In the genomic region with DNA sequence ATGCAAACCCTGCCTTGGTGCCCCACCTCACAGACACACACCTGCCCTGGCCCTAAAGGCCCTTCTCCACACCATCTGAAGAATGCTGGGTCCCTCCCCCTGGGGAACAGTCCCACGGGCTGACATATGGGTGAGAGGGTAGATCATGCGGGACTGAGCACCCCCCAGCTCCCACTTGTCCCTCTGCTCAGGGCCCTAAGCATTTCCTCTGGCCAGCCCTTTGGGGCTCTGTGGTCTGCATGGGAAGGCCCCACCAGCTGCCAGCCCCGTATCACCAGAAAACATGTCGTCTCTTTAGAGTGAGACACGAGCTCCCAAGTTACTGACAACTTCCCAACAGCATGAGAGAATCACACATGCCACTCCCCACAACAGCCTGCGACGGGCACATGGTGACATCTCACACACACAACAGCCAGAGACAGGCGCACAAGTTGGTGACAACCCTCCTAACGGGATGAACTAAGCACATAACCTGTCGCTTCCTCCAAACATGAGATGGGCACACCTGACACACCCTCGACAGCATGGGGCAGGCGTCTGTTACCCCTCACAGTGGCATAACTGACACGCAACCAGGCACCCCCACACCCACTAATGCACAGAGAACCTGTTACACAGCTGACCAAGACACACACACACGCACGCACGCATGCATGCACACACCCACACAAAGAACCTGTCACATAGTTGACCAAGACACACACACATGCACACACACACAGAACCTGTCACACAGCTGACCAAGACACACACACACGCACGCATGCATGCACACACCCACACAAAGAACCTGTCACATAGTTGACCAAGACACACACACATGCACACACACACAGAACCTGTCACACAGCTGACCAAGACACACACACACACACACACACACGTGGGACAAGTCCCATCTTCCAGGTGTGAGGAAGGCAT, we compare ENCODE assay signal across 1 cellular context.
TF ChIP-seq lines count a peak whose summit lies in the region.

No MANE protein-coding gene starts in this region.

TF ChIP-seq in K562, 482 proteins besides CTCF, POLR2A, EP300 and RAD21:
- TF ChIP-seq GTF3C2 (IDR thresholded peaks at IDR 0.05; ENCODE audit: borderline replicate concordance, extremely low read depth, insufficient read length): no peak
- TF ChIP-seq TGIF2 (CRISPR knock-in tag; IDR thresholded peaks at IDR 0.05): no peak
- TF ChIP-seq TFAM (CRISPR knock-in tag; conservative IDR thresholded peaks at IDR 0.05): no peak
- 0 out of 2 replicates have a peak, but pooled peaks have one; percentile 4 for TF ChIP-seq MTA3 (IDR thresholded peaks at IDR 0.05; ENCODE audit: borderline replicate concordance)
- TF ChIP-seq ZSCAN29 (IDR thresholded peaks at IDR 0.05): no peak
- no peak for TF ChIP-seq NFXL1 (CRISPR knock-in tag; IDR thresholded peaks at IDR 0.05)
- no peak for TF ChIP-seq ZBED1 (IDR thresholded peaks at IDR 0.05)
- no peak for TF ChIP-seq SREBF2 (CRISPR knock-in tag; IDR thresholded peaks at IDR 0.05)
- no peak for TF ChIP-seq NFYB (IDR thresholded peaks at IDR 0.05; ENCODE audit: extremely low read depth, insufficient read length)
- no peak for TF ChIP-seq ZNF3 (CRISPR knock-in tag; IDR thresholded peaks at IDR 0.05)
- TF ChIP-seq CHD1 (IDR thresholded peaks at IDR 0.05; ENCODE audit: low read length): no peak
- 0 out of 2 replicates have a peak, but pooled peaks have one; percentile 24 for TF ChIP-seq EGR1 (conservative IDR thresholded peaks at IDR 0.05)
- no peak for TF ChIP-seq ZBTB8A (IDR thresholded peaks at IDR 0.05; ENCODE audit: partially characterized antibody)
- TF ChIP-seq KAT7 (CRISPR knock-in tag; IDR thresholded peaks at IDR 0.05; ENCODE audit: borderline replicate concordance): 0 out of 2 replicates have a peak, but pooled peaks have one; percentile 37
- no peak for TF ChIP-seq ID3 (CRISPR knock-in tag; IDR thresholded peaks at IDR 0.05)
- TF ChIP-seq ID3 (tag; IDR thresholded peaks at IDR 0.05): 0 out of 2 replicates have a peak, but pooled peaks have one; percentile 20
- peak; percentile 7 for TF ChIP-seq PHF20 (IDR thresholded peaks at IDR 0.05; ENCODE audit: partially characterized antibody)
- no peak for TF ChIP-seq ZC3H11A (IDR thresholded peaks at IDR 0.05; ENCODE audit: low read depth, low read length)
- TF ChIP-seq, protein P1, sequence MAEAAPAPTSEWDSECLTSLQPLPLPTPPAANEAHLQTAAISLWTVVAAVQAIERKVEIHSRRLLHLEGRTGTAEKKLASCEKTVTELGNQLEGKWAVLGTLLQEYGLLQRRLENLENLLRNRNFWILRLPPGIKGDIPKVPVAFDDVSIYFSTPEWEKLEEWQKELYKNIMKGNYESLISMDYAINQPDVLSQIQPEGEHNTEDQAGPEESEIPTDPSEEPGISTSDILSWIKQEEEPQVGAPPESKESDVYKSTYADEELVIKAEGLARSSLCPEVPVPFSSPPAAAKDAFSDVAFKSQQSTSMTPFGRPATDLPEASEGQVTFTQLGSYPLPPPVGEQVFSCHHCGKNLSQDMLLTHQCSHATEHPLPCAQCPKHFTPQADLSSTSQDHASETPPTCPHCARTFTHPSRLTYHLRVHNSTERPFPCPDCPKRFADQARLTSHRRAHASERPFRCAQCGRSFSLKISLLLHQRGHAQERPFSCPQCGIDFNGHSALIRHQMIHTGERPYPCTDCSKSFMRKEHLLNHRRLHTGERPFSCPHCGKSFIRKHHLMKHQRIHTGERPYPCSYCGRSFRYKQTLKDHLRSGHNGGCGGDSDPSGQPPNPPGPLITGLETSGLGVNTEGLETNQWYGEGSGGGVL (CRISPR knock-in tag; IDR thresholded peaks at IDR 0.05): no peak
- TF ChIP-seq GATA2 (CRISPR knock-in tag; IDR thresholded peaks at IDR 0.05): no peak
- TF ChIP-seq NR3C1 (CRISPR knock-in tag; IDR thresholded peaks at IDR 0.05): no peak
- no peak for TF ChIP-seq ESRRA (IDR thresholded peaks at IDR 0.05; ENCODE audit: borderline replicate concordance, low read depth)
- 0 out of 2 replicates have a peak, but pooled peaks have one; percentile 27 for TF ChIP-seq ZFP91 (CRISPR knock-in tag; IDR thresholded peaks at IDR 0.05)
- peak in 1 of 3 experiments; percentile 33 for TF ChIP-seq YY1 (IDR thresholded peaks at IDR 0.05; ENCODE audit: borderline replicate concordance in 1 of 3, control insufficient read depth in 1 of 3, extremely low read depth in 1 of 3, insufficient read depth in 3 of 3, insufficient read length in 1 of 3, insufficient replicate concordance in 2 of 3, low read depth in 1 of 3, low read length in 2 of 3)
- peak; percentile 15; the same call in 1 of the 2 replicates for TF ChIP-seq SP1 (CRISPR knock-in tag; IDR thresholded peaks at IDR 0.05)
- TF ChIP-seq, protein P2, sequence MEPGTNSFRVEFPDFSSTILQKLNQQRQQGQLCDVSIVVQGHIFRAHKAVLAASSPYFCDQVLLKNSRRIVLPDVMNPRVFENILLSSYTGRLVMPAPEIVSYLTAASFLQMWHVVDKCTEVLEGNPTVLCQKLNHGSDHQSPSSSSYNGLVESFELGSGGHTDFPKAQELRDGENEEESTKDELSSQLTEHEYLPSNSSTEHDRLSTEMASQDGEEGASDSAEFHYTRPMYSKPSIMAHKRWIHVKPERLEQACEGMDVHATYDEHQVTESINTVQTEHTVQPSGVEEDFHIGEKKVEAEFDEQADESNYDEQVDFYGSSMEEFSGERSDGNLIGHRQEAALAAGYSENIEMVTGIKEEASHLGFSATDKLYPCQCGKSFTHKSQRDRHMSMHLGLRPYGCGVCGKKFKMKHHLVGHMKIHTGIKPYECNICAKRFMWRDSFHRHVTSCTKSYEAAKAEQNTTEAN (CRISPR knock-in tag; IDR thresholded peaks at IDR 0.05): 0 out of 2 replicates have a peak, but pooled peaks have one; percentile 7
- TF ChIP-seq RFX1 (IDR thresholded peaks at IDR 0.05): no peak
- TF ChIP-seq ZFX (CRISPR knock-in tag; IDR thresholded peaks at IDR 0.05): no peak
